In genomic region chr4:33395731-33396485, GRCh38 we compare ENCODE assay signal across 20 cellular contexts.
"Had no signal": no experiment of that assay in that cellular context is flagged by ENCODE, and none has a peak within 500 bp of the region (broad histone marks: within the 10 kb centered on the region; RNA-seq: fewer than 3 reads in every experiment).

No MANE protein-coding gene starts in this region.

- H3K9me3 ChIP-seq: body of pancreas had no signal

- H3K27ac ChIP-seq: body of pancreas had no signal

- H3K4me3 ChIP-seq: body of pancreas had no signal

- H3K4me1 ChIP-seq: body of pancreas had no signal

- H3K27me3 ChIP-seq: body of pancreas had no signal

- DNase-seq: activated CD4-positive, alpha-beta memory T cell treated with anti-CD3 and anti-CD28 coated beads for 36 hours; activated CD4-positive, alpha-beta T cell treated with anti-CD3 and anti-CD28 coated beads for 1 hour; activated CD4-positive, alpha-beta T cell treated with anti-CD3 and anti-CD28 coated beads, Interleukin-2, amount 10 ng/mL, durations not matched to agents 7 days and 5 days; activated CD8-positive, alpha-beta memory T cell treated with anti-CD3 and anti-CD28 coated beads for 24 hours; activated effector memory CD4-positive, alpha-beta T cell treated with anti-CD3 and anti-CD28 coated beads, Interleukin-2, amount 50 U/mL, for 16 hours; activated naive CD4-positive, alpha-beta T cell treated with Interleukin-2 at 50 U/mL for 16 hours; activated T-cell treated with anti-CD3 and anti-CD28 coated beads, Interleukin-2, amount 50 U/mL, for 4 hours; body of pancreas; KG1; NCI-H1048; NCI-H146; NCI-H187 treated with DMSO at 0.1 percent for 48 hours; NCI-H2107; NCI-H2171 treated with DMSO at 0.1 percent for 48 hours; NCI-H526; NCI-H82; SIG-M5; T-helper 17 cell; T-helper 9 cell had no signal

- ATAC-seq: activated T-cell treated with anti-CD3 and anti-CD28 coated beads, Interleukin-2, amount 50 U/mL, for 4 hours; body of pancreas; T-helper 17 cell; WTC11 had no signal
